Comparison of ENCODE assay signal across 22 cellular contexts in the genomic region with DNA sequence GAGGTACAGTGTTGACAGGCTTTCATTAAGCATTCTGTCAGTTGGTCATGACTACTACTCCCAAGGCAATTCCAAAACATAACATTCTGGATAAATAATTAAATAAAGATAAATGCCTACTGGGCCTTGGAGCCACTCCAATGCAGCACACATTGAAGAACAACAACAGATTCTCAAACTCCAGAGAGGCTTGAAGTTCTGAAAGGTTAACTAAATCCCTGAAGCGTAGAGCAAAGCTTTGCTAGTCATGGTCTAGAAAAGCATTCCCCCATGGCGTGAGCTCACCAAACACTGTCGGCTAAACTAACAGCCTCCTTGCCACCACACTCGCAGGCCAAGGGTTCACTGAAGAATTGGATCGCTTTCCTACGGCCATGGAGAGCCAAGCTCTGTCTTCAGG.
"Had no signal": no experiment of that assay in that cellular context is flagged by ENCODE, and none has a peak within 500 bp of the region (broad histone marks: within the 10 kb centered on the region; RNA-seq: fewer than 3 reads in every experiment).

No MANE protein-coding gene starts in this region.

- H3K36me3 Mint-ChIP-seq: natural killer cell; neural progenitor cell; stimulated activated naive B cell treated with anti-CD40 and anti-IgM and Interleukin-4, amounts not matched to agents 10 μg/mL and 1 μg/mL and 100 μg/mL, for 72 hours; type B pancreatic cell had no signal

- H2AFZ ChIP-seq: neural progenitor cell had no signal

- H3K4me3 ChIP-seq: dorsolateral prefrontal cortex, heart right ventricle, mucosa of descending colon, neural progenitor cell, ovary, smooth muscle cell, uterus had no signal

- DNase-seq: cortex of kidney; dorsolateral prefrontal cortex; effector CD8-positive, alpha-beta T cell; heart right ventricle; hypothalamus; left colon; mammary epithelial cell; mucosa of descending colon; natural killer cell; nucleus accumbens; ovary; right cardiac atrium; stimulated activated CD4-positive, alpha-beta T cell treated with anti-CD3 and anti-CD28 coated beads, Interleukin-4, amount 100 ng/mL, for 24 hours; stimulated activated naive B cell treated with anti-CD40 and anti-IgM and Interleukin-4, amounts not matched to agents 10 μg/mL and 1 μg/mL and 100 μg/mL, for 72 hours; uterus had no signal

- H3K36me3 ChIP-seq: heart right ventricle, neural progenitor cell, ovary, uterus had no signal

- H3K4me3 Mint-ChIP-seq: central memory CD8-positive, alpha-beta T cell; natural killer cell; neural progenitor cell; stimulated activated naive B cell treated with anti-CD40 and anti-IgM and Interleukin-4, amounts not matched to agents 10 μg/mL and 1 μg/mL and 100 μg/mL, for 72 hours; type B pancreatic cell had no signal

- H3K27me3 ChIP-seq: dorsolateral prefrontal cortex, neural progenitor cell, ovary, uterus had no signal

- H3K4me1 Mint-ChIP-seq: central memory CD8-positive, alpha-beta T cell; natural killer cell; neural progenitor cell; stimulated activated naive B cell treated with anti-CD40 and anti-IgM and Interleukin-4, amounts not matched to agents 10 μg/mL and 1 μg/mL and 100 μg/mL, for 72 hours had no signal

- H3K27ac ChIP-seq: dorsolateral prefrontal cortex, heart right ventricle, neural progenitor cell, ovary, uterus had no signal

- FAIRE-seq: frontal cortex, islet of Langerhans had no signal

- H3K4me2 ChIP-seq: neural progenitor cell, smooth muscle cell had no signal

- H3K27ac Mint-ChIP-seq: natural killer cell; neural progenitor cell; stimulated activated naive B cell treated with anti-CD40 and anti-IgM and Interleukin-4, amounts not matched to agents 10 μg/mL and 1 μg/mL and 100 μg/mL, for 72 hours; type B pancreatic cell had no signal

- H3K9me3 Mint-ChIP-seq: central memory CD8-positive, alpha-beta T cell; natural killer cell; neural progenitor cell; stimulated activated naive B cell treated with anti-CD40 and anti-IgM and Interleukin-4, amounts not matched to agents 10 μg/mL and 1 μg/mL and 100 μg/mL, for 72 hours; type B pancreatic cell had no signal

- H3K4me1 ChIP-seq: heart right ventricle, neural progenitor cell, uterus had no signal

- H3K9me3 ChIP-seq: heart right ventricle, mucosa of descending colon, ovary, uterus had no signal

- ATAC-seq: esophagus mucosa; heart right ventricle; left colon; mucosa of descending colon; natural killer cell; right cardiac atrium; stimulated activated naive B cell treated with anti-CD40 and anti-IgM and Interleukin-4, amounts not matched to agents 10 μg/mL and 1 μg/mL and 100 μg/mL, for 72 hours had no signal

- H3K9ac ChIP-seq: neural progenitor cell had no signal
